Comparison of ENCODE assay signal across 8 cellular contexts in genomic region chr9:4741365-4742031, GRCh38. TPM values are rescaled to one million over a fixed set of nuclear protein-coding genes. Genes with fewer than 3 reads are reported as not detected.
DNase-seq lines count a peak whose midpoint lies in the region; ATAC-seq and TF ChIP-seq lines count a peak whose summit lies in the region.

No MANE protein-coding gene starts in this region.

- no peak for TF ChIP-seq CTCF in GM13976 (IDR thresholded peaks at IDR 0.05; ENCODE audit: borderline replicate concordance, control extremely low read depth, extremely low read depth, insufficient read depth, missing control alignments)

- ATAC-seq in GM18505 (IDR thresholded peaks at IDR 0.05; ENCODE audit: unreplicated experiment) (peak; percentile 1), right cardiac atrium (peak; percentile 66 to 71)

- no peak for TF ChIP-seq POLR2A in GM18505 (IDR thresholded peaks at IDR 0.05; ENCODE audit: borderline replicate concordance, extremely low read depth, insufficient read depth, insufficient read length)

- intact Hi-C loops in right cardiac atrium (cut with DNase I) (loop anchor here in 1 of 4 donors (5.0 to 10.0 kb wide), 2 partner anchors 64 to 853 kb away; partner anchors contain the start of gene CDC37L1), posterior vena cava (cut with DNase I) (no loop called here)

- peaks cover 9% of the 10 kb centered on the region for H3K4me1 ChIP-seq in right cardiac atrium (ENCODE audit: control insufficient read depth, insufficient read depth, low read length)

- 1% methylated on average over 52 of the region's 52 CpGs for WGBS in right cardiac atrium

- H3K27me3 ChIP-seq in right cardiac atrium (ENCODE audit: control insufficient read depth, insufficient read depth): no peaks in the 10 kb centered on the region

- DNase-seq in AG08395 (ENCODE audit: low spot score) (peak; percentile 21), NCI-H2171 (lab: John Stamatoyannopoulos, UW) (peak; percentile 23), amygdala (lab: John Stamatoyannopoulos, UW) (peak in 34 of 56 donors; percentile 8 to 73 (median 39)), right cardiac atrium (peak; percentile 47 to 81 (median 64)), posterior vena cava (ENCODE audit: low spot score) (peak; percentile 83), OCI-M2 (lab: John Stamatoyannopoulos, UW; ENCODE audit: unreplicated experiment) (no peak), GM13976 (ENCODE audit: low spot score) (no peak)

- H3K9me3 ChIP-seq in right cardiac atrium (ENCODE audit: control insufficient read depth, low read length): no peaks in the 10 kb centered on the region

- peak overlapping the region; percentile 80 for H3K4me3 ChIP-seq in right cardiac atrium (ENCODE audit: low read length)

- H3K27ac ChIP-seq in right cardiac atrium (ENCODE audit: low read length): peak overlapping the region; percentile 62

- in situ Hi-C loops in GM13976 (cut with MboI; ENCODE audit: low sequenced_read_pairs, unreplicated experiment): loop anchor here (10.0 kb wide), 1 partner anchor 853 kb away; no protein-coding TSS in a partner anchor

RNA-seq across cellular contexts. Expression of gene AK3, which starts 0.5 kb away (rescaled TPM):
- 100 to 1,000 TPM; 111 to 153 (median 125) TPM for total RNA-seq in right cardiac atrium
- 91.3 TPM for polyA plus RNA-seq in right cardiac atrium
- total RNA-seq in posterior vena cava: 10 to 100 TPM; 48.4 to 50.8 TPM

RNA-seq across cellular contexts. Expression of gene RCL1, which starts 51.2 kb away (rescaled TPM):
- 1 to 10 TPM; 6.1 to 8.1 (median 6.6) TPM for total RNA-seq in right cardiac atrium
- polyA plus RNA-seq in right cardiac atrium: 4.8 TPM
- 10 to 100 TPM; 22.1 to 24.7 TPM for total RNA-seq in posterior vena cava

Comparison
In these comparisons a context has a peak if more than half of its experiments do, and no peak if none do; other contexts are left out.
1. DNase-seq: peak in AG08395 (single experiment), NCI-H2171 (single experiment), amygdala (34 of 56), right cardiac atrium (3 of 3) and posterior vena cava (single experiment); none in OCI-M2 (single experiment) and GM13976 (single experiment).